Comparison of ENCODE assay signal across 15 cellular contexts in genomic region chr22:19595532-19595931, GRCh38.
"Had no signal": no experiment of that assay in that cellular context is flagged by ENCODE, and none has a peak within 500 bp of the region (broad histone marks: within the 10 kb centered on the region; RNA-seq: fewer than 3 reads in every experiment).

No MANE protein-coding gene starts in this region.

- DNase-seq: activated CD4-positive, alpha-beta T cell treated with anti-CD3 and anti-CD28 coated beads for 1 hour; activated gamma-delta T cell; adrenal gland; left colon; naive B cell; stimulated activated CD4-positive, alpha-beta T cell treated with anti-CD3 and anti-CD28 coated beads, Interleukin-12 subunit alpha, Interleukin-12 subunit beta, amount 100 ng/mL, for 4 hours; stimulated activated CD4-positive, alpha-beta T cell treated with anti-CD3 and anti-CD28 coated beads, Interleukin-2, amount 100 ng/mL, for 24 hours had no signal

- H3K4me3 Mint-ChIP-seq: stimulated activated effector memory CD8-positive, alpha-beta T cell treated with anti-CD3 and anti-CD28 coated beads, Interleukin-12 subunit alpha, Interleukin-12 subunit beta, amount 100 ng/mL, for 72 hours had no signal

- H3K27ac ChIP-seq: adrenal gland, cardiac muscle cell, neutrophil, parathyroid adenoma, SJSA1, thoracic aorta, VCaP had no signal

- H3K9me3 Mint-ChIP-seq: stimulated activated effector memory CD8-positive, alpha-beta T cell treated with anti-CD3 and anti-CD28 coated beads, Interleukin-12 subunit alpha, Interleukin-12 subunit beta, amount 100 ng/mL, for 72 hours had no signal

- H2AFZ ChIP-seq: parathyroid adenoma had no signal

- H3K27ac Mint-ChIP-seq: stimulated activated effector memory CD8-positive, alpha-beta T cell treated with anti-CD3 and anti-CD28 coated beads, Interleukin-12 subunit alpha, Interleukin-12 subunit beta, amount 100 ng/mL, for 72 hours had no signal

- FAIRE-seq: endometrium had no signal

- H3K79me2 ChIP-seq: parathyroid adenoma had no signal

- H3K27me3 ChIP-seq: adrenal gland, cardiac muscle cell, SJSA1 had no signal

- H3K9ac ChIP-seq: parathyroid adenoma had no signal

- H3K36me3 ChIP-seq: adrenal gland, cardiac muscle cell, neutrophil, SJSA1, thoracic aorta had no signal

- H3K36me3 Mint-ChIP-seq: naive B cell; stimulated activated effector memory CD8-positive, alpha-beta T cell treated with anti-CD3 and anti-CD28 coated beads, Interleukin-12 subunit alpha, Interleukin-12 subunit beta, amount 100 ng/mL, for 72 hours had no signal

- H3K9me3 ChIP-seq: adrenal gland, neutrophil, SJSA1, thoracic aorta had no signal

- H3K4me1 ChIP-seq: adrenal gland, parathyroid adenoma, SJSA1 had no signal

- H3K4me3 ChIP-seq: adrenal gland, cardiac muscle cell, SJSA1, thoracic aorta had no signal

- ATAC-seq: left colon; stimulated activated effector memory CD8-positive, alpha-beta T cell treated with anti-CD3 and anti-CD28 coated beads, Interleukin-12 subunit alpha, Interleukin-12 subunit beta, amount 100 ng/mL, for 72 hours had no signal
